Comparison of ENCODE assay signal across 1 cellular context in genomic region chr2:87064305-87064704, GRCh38. TPM values are rescaled to one million over a fixed set of nuclear protein-coding genes. Genes with fewer than 3 reads are reported as not detected.
"Had no signal": no experiment of that assay in that cellular context is flagged by ENCODE, and none has a peak within 500 bp of the region (broad histone marks: within the 10 kb centered on the region; RNA-seq: fewer than 3 reads in every experiment).

No MANE protein-coding gene starts in this region.

RNA-seq across cellular contexts. Expression of gene PLGLB1, which starts 42.7 kb away (rescaled TPM):
- total RNA-seq: SJSA1 had no signal
